ENCODE assay signal across 7 cellular contexts in the genomic region with DNA sequence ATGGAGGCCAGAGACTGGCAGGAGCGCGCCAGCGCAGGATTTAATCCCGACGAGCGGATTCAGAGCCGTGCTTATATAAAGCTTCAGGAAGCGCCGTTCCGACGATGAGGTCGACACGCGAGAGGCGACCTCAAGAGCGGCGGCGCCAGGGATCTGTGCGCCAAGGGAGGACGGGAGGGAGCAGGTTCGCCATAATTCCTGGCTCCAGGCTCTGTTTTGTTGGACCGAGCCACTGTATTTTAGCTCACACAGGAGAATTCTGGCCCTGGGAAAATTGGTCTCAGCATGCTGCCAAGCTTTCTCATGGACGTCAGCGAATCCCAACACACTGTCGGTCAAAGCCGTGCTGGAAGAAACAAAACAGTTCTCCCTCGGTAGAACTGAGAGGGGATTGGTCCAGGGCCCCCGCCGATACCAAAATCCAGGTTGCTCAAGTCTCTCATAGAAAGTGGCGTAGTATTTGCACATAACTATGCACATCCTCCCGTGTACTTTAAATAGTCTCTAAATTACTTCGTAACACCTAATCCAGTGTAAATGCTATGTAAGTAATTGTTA. TPM values are rescaled to one million over a fixed set of nuclear protein-coding genes. Genes with fewer than 3 reads are reported as not detected.
A peak's percentile ranks its signal among the peaks of the same experiment; 100 is the strongest.
DNase-seq lines count a peak whose midpoint lies in the region; ATAC-seq and TF ChIP-seq lines count a peak whose summit lies in the region.
"Not testable (repeated sequence)": the region's sequence is repeated elsewhere in the genome, so short reads cannot be mapped to it uniquely, and the experiment has no call there.

No MANE protein-coding gene starts in this region.

- not testable (repeated sequence) for H3K36me3 Mint-ChIP-seq in activated T-helper 17 cell treated with anti-CD3 and anti-CD28 coated beads, Interleukin-2, amount 50 U/mL, for 72 hours (ENCODE audit: low read depth)

- ATAC-seq in GM18861 (IDR thresholded peaks at IDR 0.05; ENCODE audit: unreplicated experiment): peak; percentile 1
- peak; percentile 7 for ATAC-seq in GM21529 (IDR thresholded peaks at IDR 0.05; ENCODE audit: unreplicated experiment)
- ATAC-seq in HG02943 (IDR thresholded peaks at IDR 0.05; ENCODE audit: low read depth, unreplicated experiment): peak; percentile 2
- peak; percentile 5 for ATAC-seq in HG03442 (IDR thresholded peaks at IDR 0.05; ENCODE audit: unreplicated experiment)
- peak; percentile 11 for ATAC-seq in activated T-helper 17 cell treated with anti-CD3 and anti-CD28 coated beads, Interleukin-2, amount 50 U/mL, for 72 hours (replicated peaks)
- ATAC-seq in left ventricle myocardium superior: peak; percentile 58
- peak; percentile 30 for ATAC-seq in omental fat pad (ENCODE audit: low FRiP score)

- not testable (repeated sequence) for H3K27me3 Mint-ChIP-seq in activated T-helper 17 cell treated with anti-CD3 and anti-CD28 coated beads, Interleukin-2, amount 50 U/mL, for 72 hours

- not testable (repeated sequence) for DNase-seq in left ventricle myocardium superior; omental fat pad (ENCODE audit: low spot score)

- not testable (repeated sequence) for TF ChIP-seq CTCF in omental fat pad (IDR thresholded peaks at IDR 0.05)

- H3K27ac Mint-ChIP-seq in activated T-helper 17 cell treated with anti-CD3 and anti-CD28 coated beads, Interleukin-2, amount 50 U/mL, for 72 hours: not testable (repeated sequence)

- H3K4me3 Mint-ChIP-seq in activated T-helper 17 cell treated with anti-CD3 and anti-CD28 coated beads, Interleukin-2, amount 50 U/mL, for 72 hours: not testable (repeated sequence)

- not testable (repeated sequence) for H3K9me3 Mint-ChIP-seq in activated T-helper 17 cell treated with anti-CD3 and anti-CD28 coated beads, Interleukin-2, amount 50 U/mL, for 72 hours

- not testable (repeated sequence) for H3K4me1 Mint-ChIP-seq in activated T-helper 17 cell treated with anti-CD3 and anti-CD28 coated beads, Interleukin-2, amount 50 U/mL, for 72 hours

- intact Hi-C loops in left ventricle myocardium superior (cut with micrococcal nuclease): not testable (repeated sequence)

RNA-seq across cellular contexts. Expression of a gene that starts 37.8 kb away (rescaled TPM):
- 10 to 100 TPM; 23.1 to 26.7 TPM for total RNA-seq in activated T-helper 17 cell treated with anti-CD3 and anti-CD28 coated beads, Interleukin-2, amount 50 U/mL, for 72 hours
- total RNA-seq in left ventricle myocardium superior (16.7 TPM), omental fat pad (10 to 100 TPM; 11.5 to 28.8 (median 25.5) TPM)

RNA-seq across cellular contexts. Expression of a gene that starts 56.1 kb away (rescaled TPM):
- total RNA-seq in activated T-helper 17 cell treated with anti-CD3 and anti-CD28 coated beads, Interleukin-2, amount 50 U/mL, for 72 hours: 1 to 10 TPM; 5.8 to 7.5 TPM
- total RNA-seq in left ventricle myocardium superior (0.22 TPM), omental fat pad (1 to 10 TPM in 1 of 4 donors, under 1 TPM in 3; 0.48 to 1.3 (median 0.70) TPM)

Comparison
In these comparisons a context has a peak if more than half of its experiments do, and no peak if none do; other contexts are left out.
1. ATAC-seq: peak in every context shown above with its lines; median percentile 58 in left ventricle myocardium superior; 30 in omental fat pad; 11 in activated T-helper 17 cell treated with anti-CD3 and anti-CD28 coated beads, Interleukin-2, amount 50 U/mL, for 72 hours; 7 in GM21529; 5 in HG03442; 2 in HG02943; 1 in GM18861.